Comparison of ENCODE assay signal across 8 cellular contexts in the genomic region with DNA sequence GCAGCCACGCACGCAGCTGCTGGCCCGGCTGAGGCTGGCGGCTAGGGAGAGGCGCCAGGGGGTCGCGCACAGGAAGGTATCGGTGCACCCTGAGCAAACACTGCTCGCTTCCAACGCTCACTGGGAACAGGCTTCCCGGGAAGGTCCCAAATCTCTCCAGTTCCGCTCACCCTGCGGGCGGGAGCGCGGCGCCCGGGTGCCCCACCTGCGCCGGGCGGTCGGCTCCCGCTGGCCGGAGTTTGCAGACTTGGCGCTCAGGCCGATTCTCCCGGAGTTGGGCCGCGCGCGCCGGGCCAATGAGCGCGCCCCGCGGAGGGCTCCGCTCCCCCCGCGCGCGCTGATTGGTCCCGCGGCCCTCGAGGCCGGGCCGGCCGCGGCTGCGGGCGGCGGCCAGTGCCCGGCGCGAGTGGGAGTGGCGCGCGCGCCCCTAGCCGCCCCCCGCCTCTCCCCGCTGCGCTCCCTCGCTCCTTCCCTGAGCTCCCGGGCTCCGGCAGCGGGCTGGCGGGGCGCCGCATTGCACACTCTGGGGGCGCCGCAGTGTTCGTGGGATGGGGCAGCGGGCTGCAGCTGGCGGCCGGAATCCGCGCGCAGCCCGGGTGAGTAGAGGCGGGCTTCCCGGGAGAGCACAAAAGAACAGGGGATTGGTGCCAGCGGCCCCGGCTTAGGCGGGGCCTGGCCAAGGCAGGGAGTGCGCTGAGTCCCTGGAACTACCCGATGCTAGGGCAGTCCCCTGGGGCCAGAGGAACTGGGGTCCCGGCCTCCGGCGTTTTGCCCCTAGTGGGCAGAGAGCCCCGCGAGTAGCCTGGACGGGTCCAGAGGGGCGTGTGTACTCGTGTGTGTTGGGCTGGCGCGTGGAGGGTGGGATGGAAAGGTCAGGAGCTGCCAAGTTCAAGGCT. TPM values are rescaled to one million over a fixed set of nuclear protein-coding genes. Genes with fewer than 3 reads are reported as not detected.
DNase-seq lines count a peak whose midpoint lies in the region; ATAC-seq and TF ChIP-seq lines count a peak whose summit lies in the region.

A gene with protein sequence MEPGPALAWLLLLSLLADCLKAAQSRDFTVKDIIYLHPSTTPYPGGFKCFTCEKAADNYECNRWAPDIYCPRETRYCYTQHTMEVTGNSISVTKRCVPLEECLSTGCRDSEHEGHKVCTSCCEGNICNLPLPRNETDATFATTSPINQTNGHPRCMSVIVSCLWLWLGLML (plus strand): TSS at position 461 of the 896 bp plus-strand sequence. CDS start 107,122 bp downstream, outside the sequence.

- 0% methylated on average over 7 to 68 of the region's 96 CpGs for WGBS in body of pancreas, 2 donors

- TF ChIP-seq POLR2A in body of pancreas (IDR thresholded peaks at IDR 0.05) = peak; percentile 63 to 84 (median 76)

- DNase-seq in AG10803 (ENCODE audit: low read depth) (peak; percentile 70), NCI-H510A (lab: John Stamatoyannopoulos, UW) (peak; percentile 64), body of pancreas (peak; percentile 80 to 88 (median 80)), retinal pigment epithelial cell (ENCODE audit: low read depth) (peak; percentile 34)
- DNase-seq in activated CD4-positive, CD25-positive, alpha-beta regulatory T cell treated with anti-CD3 and anti-CD28 coated beads, Interleukin-2, amount 50 U/mL, for 72 hours = no peak

- TF ChIP-seq CTCF in AG10803 (conservative IDR thresholded peaks at IDR 0.05; ENCODE audit: low read length) (no peak), body of pancreas (IDR thresholded peaks at IDR 0.05) (peak in 3 of 7 experiments; percentile 11 to 20 (median 16)), retinal pigment epithelial cell (conservative IDR thresholded peaks at IDR 0.05; ENCODE audit: low read depth, low read length) (peak; percentile 8)

- H3K4me3 ChIP-seq in AG10803 (ENCODE audit: low read length) = peak within 1 kb of the TSS; percentile 75
- peak within 1 kb of the TSS; percentile 46 to 81 for H3K4me3 ChIP-seq in body of pancreas
- peak within 1 kb of the TSS; percentile 90 for H3K4me3 ChIP-seq in iPS-20b (ENCODE audit: low read length)
- peak within 1 kb of the TSS; percentile 92 for H3K4me3 ChIP-seq in retinal pigment epithelial cell (ENCODE audit: low read length)

- H3K9me3 ChIP-seq in body of pancreas (no peaks in the 10 kb centered on the region), iPS-20b (ENCODE audit: insufficient read depth, low read depth, low read length) (no peaks in the 10 kb centered on the region)

- H3K27ac ChIP-seq in body of pancreas (peak within 1 kb of the TSS; percentile 79 to 89 (median 88)), iPS-20b (ENCODE audit: low read length) (no peak within 1 kb of the TSS)

- H3K4me1 ChIP-seq in body of pancreas (peaks cover 18% of the 10 kb centered on the region), iPS-20b (ENCODE audit: insufficient read depth, low read length) (peaks cover 8% of the 10 kb centered on the region; the same call in 1 of the 2 replicates)

- intact Hi-C loops in body of pancreas (cut with DNase I) = no loop called here

- H3K27me3 ChIP-seq in body of pancreas (no peaks in the 10 kb centered on the region), iPS-20b (ENCODE audit: insufficient read depth, low read length) (peaks cover 15% of the 10 kb centered on the region)

- peak; percentile 86 for ATAC-seq in GM19023 (IDR thresholded peaks at IDR 0.05; ENCODE audit: unreplicated experiment)
- peak; percentile 75 for ATAC-seq in HG03139 (IDR thresholded peaks at IDR 0.05; ENCODE audit: unreplicated experiment)
- ATAC-seq in body of pancreas = peak; percentile 94

- peak within 1 kb of the TSS; percentile 76; the same call in 1 of the 2 replicates for H3K9ac ChIP-seq in iPS-20b (ENCODE audit: low read depth, low read length)

- H3K36me3 ChIP-seq in body of pancreas (replicated peaks in 1 of 2; ENCODE audit: insufficient read depth in 1 of 2, low read depth in 2 of 2) (no peaks in the 10 kb centered on the region), iPS-20b (ENCODE audit: insufficient read depth, low read depth, low read length) (no peaks in the 10 kb centered on the region)

RNA-seq across cellular contexts. Expression of the gene that starts here (rescaled TPM):
- total RNA-seq in body of pancreas = 1 to 10 TPM in 1 of 2 donors, under 1 TPM in 1; 0.99 to 2.9 TPM
